In genomic region chr4:47837582-47838294, GRCh38 we compare ENCODE assay signal across 8 cellular contexts. TPM values are rescaled to one million over a fixed set of nuclear protein-coding genes. Genes with fewer than 3 reads are reported as not detected.
DNase-seq lines count a peak whose midpoint lies in the region; ATAC-seq and TF ChIP-seq lines count a peak whose summit lies in the region.

Gene CORIN, minus strand, starts transcription at chr4:47838067. Its CDS starts 118 bp downstream, at chr4:47837949.

- no peaks in the 10 kb centered on the region for H3K79me2 ChIP-seq in SK-N-SH (ENCODE audit: insufficient read depth)

- H3K9me3 Mint-ChIP-seq in type B pancreatic cell, result peaks cover 4% of the 10 kb centered on the region

- 45% methylated on average over 19 of the region's 45 CpGs for WGBS in SK-N-SH (ENCODE audit: low lambda C conversion rate)

- H4K20me1 ChIP-seq in SK-N-SH (ENCODE audit: insufficient read depth), result no peaks in the 10 kb centered on the region

- H3K4me3 ChIP-seq in SK-N-SH (ENCODE audit: low read depth in 2 of 2, low read length in 1 of 2), result peak within 1 kb of the TSS; percentile 60 to 67
- H3K4me3 ChIP-seq in duodenal mucosa (ENCODE audit: low read depth in 1 of 2, low read length in 2 of 2), result peak within 1 kb of the TSS; percentile 72 to 74
- H3K4me3 ChIP-seq in mononuclear cell (ENCODE audit: low read length), result peak within 1 kb of the TSS; percentile 37

- peak within 1 kb of the TSS; percentile 90 for H3K4me3 Mint-ChIP-seq in type B pancreatic cell

- H3K9ac ChIP-seq in SK-N-SH (peak within 1 kb of the TSS; percentile 37; the same call in 1 of the 2 replicates), duodenal mucosa (ENCODE audit: low read depth in 1 of 2, low read length in 2 of 2) (peak within 1 kb of the TSS; percentile 42 to 57)

- H3K4me1 Mint-ChIP-seq in type B pancreatic cell (ENCODE audit: unreplicated experiment), result peaks cover 6% of the 10 kb centered on the region

- peaks cover 4 to 18% of the 10 kb centered on the region in 2 experiments for H3K36me3 ChIP-seq in SK-N-SH (replicated peaks in 1 of 2; ENCODE audit: control insufficient read depth in 1 of 2, insufficient read depth in 2 of 2, low read length in 1 of 2)
- peaks cover 0 to 3% of the 10 kb centered on the region in 2 donors for H3K36me3 ChIP-seq in duodenal mucosa (ENCODE audit: control insufficient read depth in 1 of 2, insufficient read depth in 2 of 2, low read length in 2 of 2)

- H3F3A ChIP-seq in SK-N-SH (replicated peaks; ENCODE audit: insufficient read depth), result peaks cover 20% of the 10 kb centered on the region

- no peak for TF ChIP-seq RAD21 in SK-N-SH (IDR thresholded peaks at IDR 0.05; ENCODE audit: low read length)

- TF ChIP-seq CTCF in SK-N-SH (IDR thresholded peaks at IDR 0.05), result no peak
- no peak for TF ChIP-seq CTCF in type B pancreatic cell (conservative IDR thresholded peaks at IDR 0.05)

- no peak for TF ChIP-seq EP300 in SK-N-SH (IDR thresholded peaks at IDR 0.05; ENCODE audit: borderline replicate concordance in 1 of 2, low read depth in 1 of 2, low read length in 1 of 2)

- no peak for DNase-seq in SK-N-SH
- DNase-seq in type B pancreatic cell (ENCODE audit: extremely low spot score, unreplicated experiment), result no peak
- DNase-seq in D341Med (ENCODE audit: low spot score), result no peak
- DNase-seq in activated gamma-delta T cell (lab: John Stamatoyannopoulos, UW), result no peak

- H3K27ac Mint-ChIP-seq in type B pancreatic cell, result peak within 1 kb of the TSS; percentile 23

- CTCF ChIA-PET in SK-N-SH (lab: Yijun Ruan, JAX), result interaction anchor here (0.7 to 8.6 kb wide), 34 partner anchors 10 to 280 kb away, joined by 3 to 417 read pairs (median 7); no protein-coding TSS in a partner anchor

- peak within 1 kb of the TSS; percentile 71 for H3K4me2 ChIP-seq in SK-N-SH

- H3K4me1 ChIP-seq in SK-N-SH (ENCODE audit: control insufficient read depth in 1 of 2, insufficient read depth in 2 of 2, low read depth in 1 of 2, low read length in 1 of 2) (peaks cover 0 to 9% of the 10 kb centered on the region in 2 experiments; a peak in 2 of 4 replicates), duodenal mucosa (ENCODE audit: control insufficient read depth in 1 of 2, insufficient read depth in 2 of 2, low read length in 2 of 2) (peaks cover 5 to 22% of the 10 kb centered on the region in 2 donors), mononuclear cell (ENCODE audit: insufficient read depth, low read length) (peaks cover 29% of the 10 kb centered on the region)

- POLR2A ChIA-PET in SK-N-SH (lab: Yijun Ruan, JAX), result no interaction called here

- H3K27me3 Mint-ChIP-seq in type B pancreatic cell, result peaks cover 30% of the 10 kb centered on the region

- ATAC-seq in GM18861 (IDR thresholded peaks at IDR 0.05; ENCODE audit: unreplicated experiment) (peak; percentile 1), HG02852 (IDR thresholded peaks at IDR 0.05; ENCODE audit: unreplicated experiment) (peak; percentile 6)

- peaks cover 6% of the 10 kb centered on the region; the same call in 1 of the 2 replicates for H3K9me3 ChIP-seq in SK-N-SH
- no peaks in the 10 kb centered on the region for H3K9me3 ChIP-seq in duodenal mucosa (ENCODE audit: control insufficient read depth in 1 of 2, low read length in 2 of 2)
- no peaks in the 10 kb centered on the region for H3K9me3 ChIP-seq in mononuclear cell (ENCODE audit: low read depth, low read length)

- H3K27ac ChIP-seq in SK-N-SH (ENCODE audit: low read depth in 2 of 2, low read length in 1 of 2) (peak within 1 kb of the TSS in 1 of 2 experiments; percentile 43; a peak in 1 of 4 replicates), duodenal mucosa (ENCODE audit: low read depth, low read length) (no peak within 1 kb of the TSS)

- no peaks in the 10 kb centered on the region for H3K9me2 ChIP-seq in SK-N-SH

- peaks cover 16% of the 10 kb centered on the region for H3K36me3 Mint-ChIP-seq in type B pancreatic cell

- peak within 1 kb of the TSS; percentile 75; the same call in 1 of the 2 replicates for H2AFZ ChIP-seq in SK-N-SH (ENCODE audit: low read depth)

- H3K27me3 ChIP-seq in SK-N-SH (ENCODE audit: insufficient read depth) (no peaks in the 10 kb centered on the region), duodenal mucosa (ENCODE audit: control insufficient read depth in 1 of 2, insufficient read depth in 2 of 2, low read length in 2 of 2) (peaks cover 0 to 3% of the 10 kb centered on the region in 2 donors), mononuclear cell (ENCODE audit: insufficient read depth, low read length) (peaks cover 35% of the 10 kb centered on the region)

TF ChIP-seq in SK-N-SH, 30 proteins besides CTCF, POLR2A, EP300 and RAD21:
- TF ChIP-seq IRF3 (IDR thresholded peaks at IDR 0.05; ENCODE audit: low read depth, low read length) (no peak), NFIC (IDR thresholded peaks at IDR 0.05; ENCODE audit: borderline replicate concordance) (no peak), RFX5 (IDR thresholded peaks at IDR 0.05; ENCODE audit: low read length) (no peak), TCF12 (IDR thresholded peaks at IDR 0.05) (no peak), RXRA (IDR thresholded peaks at IDR 0.05; ENCODE audit: borderline replicate concordance, low read depth) (no peak), USF2 (IDR thresholded peaks at IDR 0.05; ENCODE audit: borderline replicate concordance, low read depth, low read length) (no peak), EZH2phosphoT487 (IDR thresholded peaks at IDR 0.05; ENCODE audit: borderline replicate concordance, low read depth) (no peak)

RNA-seq across cellular contexts. Expression of gene CORIN, which starts in this region (rescaled TPM):
- 0.76 and 1.1 TPM in 2 replicates for polyA plus RNA-seq in SK-N-SH (2012; rRNA removed)
- polyA plus RNA-seq in SK-N-SH (2012; cell fraction: cytosol; rRNA removed), result 0.87 and 0.89 TPM in 2 replicates
- 0.47 and 0.93 TPM in 2 replicates for polyA plus RNA-seq in SK-N-SH (2012; cell fraction: nucleus; rRNA removed)
- total RNA-seq in mononuclear cell (0.10 TPM), type B pancreatic cell (ENCODE audit: low replicate concordance) (1.5 and 34.6 TPM in 2 replicates)
